ENCODE assay signal across 28 cellular contexts in genomic region chr5:1002271-1002546, GRCh38. TPM values are rescaled to one million over a fixed set of nuclear protein-coding genes. Genes with fewer than 3 reads are reported as not detected.
"Had no signal": no experiment of that assay in that cellular context is flagged by ENCODE, and none has a peak within 500 bp of the region (broad histone marks: within the 10 kb centered on the region; RNA-seq: fewer than 3 reads in every experiment).

No MANE protein-coding gene starts in this region.

- H3K4me3 ChIP-seq: heart left ventricle, pancreas, prostate gland, skin epidermis, thoracic aorta, upper lobe of left lung, vagina had no signal

- H3K4me1 ChIP-seq: pancreas, prostate gland had no signal

- ATAC-seq: activated CD8-positive, alpha-beta T cell treated with anti-CD3 and anti-CD28 coated beads for 36 hours; activated naive CD4-positive, alpha-beta T cell treated with anti-CD3 and anti-CD28 coated beads, Interleukin-2, amount 50 U/mL, for 72 hours; activated T-cell treated with anti-CD3 and anti-CD28 coated beads, Interleukin-2, amount 50 U/mL, for 4 hours; esophagus mucosa; heart left ventricle; naive thymus-derived CD8-positive, alpha-beta T cell; pancreas; sciatic nerve; stimulated activated effector memory CD8-positive, alpha-beta T cell treated with anti-CD3 and anti-CD28 coated beads, Interleukin-12 subunit alpha, Interleukin-12 subunit beta, amount 100 ng/mL, for 72 hours had no signal

- DNase-seq: activated CD4-positive, alpha-beta T cell treated with anti-CD3 and anti-CD28 coated beads, Interleukin-2, amount 50 U/mL, for 1 hour; activated CD8-positive, alpha-beta T cell treated with anti-CD3 and anti-CD28 coated beads for 36 hours; activated naive CD4-positive, alpha-beta T cell; activated T-cell treated with anti-CD3 and anti-CD28 coated beads, Interleukin-2, amount 50 U/mL, for 4 hours; foreskin fibroblast; hypothalamus; immature natural killer cell; retina; stimulated activated CD4-positive, alpha-beta T cell treated with anti-CD3 and anti-CD28 coated beads, Interleukin-12 subunit alpha, Interleukin-12 subunit beta, amount 100 ng/mL, for 4 hours; stimulated activated CD4-positive, alpha-beta T cell treated with anti-CD3 and anti-CD28 coated beads, Interleukin-4, amount 100 ng/mL, for 24 hours; T-helper 1 cell; T1000 had no signal

- H3K27me3 ChIP-seq: pancreas, vagina had no signal

- H3K36me3 Mint-ChIP-seq: activated naive CD4-positive, alpha-beta T cell treated with anti-CD3 and anti-CD28 coated beads, Interleukin-2, amount 50 U/mL, for 72 hours; immature natural killer cell; naive thymus-derived CD8-positive, alpha-beta T cell; stimulated activated effector memory CD8-positive, alpha-beta T cell treated with anti-CD3 and anti-CD28 coated beads, Interleukin-12 subunit alpha, Interleukin-12 subunit beta, amount 100 ng/mL, for 72 hours had no signal

- H3K9me3 ChIP-seq: heart left ventricle, pancreas, prostate gland, thoracic aorta, upper lobe of left lung, vagina had no signal

- H3K27ac ChIP-seq: heart left ventricle, pancreas, prostate gland, skin epidermis, thoracic aorta, upper lobe of left lung, vagina had no signal

- H3K9me3 Mint-ChIP-seq: activated CD8-positive, alpha-beta T cell treated with anti-CD3 and anti-CD28 coated beads for 36 hours; activated naive CD4-positive, alpha-beta T cell treated with anti-CD3 and anti-CD28 coated beads, Interleukin-2, amount 50 U/mL, for 72 hours; activated T-cell treated with anti-CD3 and anti-CD28 coated beads, Interleukin-2, amount 50 U/mL, for 4 hours; central memory CD8-positive, alpha-beta T cell; dendritic cell treated with granulocyte-macrophage colony-stimulating factor and Interleukin-4, amounts not matched to agents 40 ng/mL and 50 ng/mL, for 4 days; endodermal cell; immature natural killer cell; naive thymus-derived CD8-positive, alpha-beta T cell; stimulated activated effector memory CD8-positive, alpha-beta T cell treated with anti-CD3 and anti-CD28 coated beads, Interleukin-12 subunit alpha, Interleukin-12 subunit beta, amount 100 ng/mL, for 72 hours; stimulated activated naive CD8-positive, alpha-beta T cell treated with anti-CD3 and anti-CD28 coated beads, Interleukin-15, Interleukin-2, amounts not matched to agents 100 ng/mL and 50 ng/mL, for 24 hours had no signal

- H3K36me3 ChIP-seq: heart left ventricle, pancreas, prostate gland, thoracic aorta, upper lobe of left lung, vagina had no signal

- H3K27ac Mint-ChIP-seq: activated CD8-positive, alpha-beta T cell treated with anti-CD3 and anti-CD28 coated beads for 36 hours; activated naive CD4-positive, alpha-beta T cell treated with anti-CD3 and anti-CD28 coated beads, Interleukin-2, amount 50 U/mL, for 72 hours; dendritic cell treated with granulocyte-macrophage colony-stimulating factor and Interleukin-4, amounts not matched to agents 40 ng/mL and 50 ng/mL, for 4 days; endodermal cell; immature natural killer cell; stimulated activated effector memory CD8-positive, alpha-beta T cell treated with anti-CD3 and anti-CD28 coated beads, Interleukin-12 subunit alpha, Interleukin-12 subunit beta, amount 100 ng/mL, for 72 hours; stimulated activated naive CD8-positive, alpha-beta T cell treated with anti-CD3 and anti-CD28 coated beads, Interleukin-15, Interleukin-2, amounts not matched to agents 100 ng/mL and 50 ng/mL, for 24 hours had no signal

- H3K4me3 Mint-ChIP-seq: activated CD8-positive, alpha-beta T cell treated with anti-CD3 and anti-CD28 coated beads for 36 hours; activated T-cell treated with anti-CD3 and anti-CD28 coated beads, Interleukin-2, amount 50 U/mL, for 4 hours; central memory CD8-positive, alpha-beta T cell; dendritic cell treated with granulocyte-macrophage colony-stimulating factor and Interleukin-4, amounts not matched to agents 40 ng/mL and 50 ng/mL, for 4 days; endodermal cell; immature natural killer cell; stimulated activated effector memory CD8-positive, alpha-beta T cell treated with anti-CD3 and anti-CD28 coated beads, Interleukin-12 subunit alpha, Interleukin-12 subunit beta, amount 100 ng/mL, for 72 hours; stimulated activated naive CD8-positive, alpha-beta T cell treated with anti-CD3 and anti-CD28 coated beads, Interleukin-15, Interleukin-2, amounts not matched to agents 100 ng/mL and 50 ng/mL, for 24 hours had no signal

RNA-seq across cellular contexts. Expression of gene NKD2, which starts 6.4 kb away (rescaled TPM):
- total RNA-seq: naive thymus-derived CD8-positive, alpha-beta T cell had no signal
